In genomic region chr4:25847329-25847728, GRCh38 we compare ENCODE assay signal across 24 cellular contexts. TPM values are rescaled to one million over a fixed set of nuclear protein-coding genes. Genes with fewer than 3 reads are reported as not detected.
DNase-seq lines count a peak whose midpoint lies in the region; ATAC-seq and TF ChIP-seq lines count a peak whose summit lies in the region.
"Had no signal": no experiment of that assay in that cellular context is flagged by ENCODE, and none has a peak within 500 bp of the region (broad histone marks: within the 10 kb centered on the region; RNA-seq: fewer than 3 reads in every experiment).

No MANE protein-coding gene starts in this region.

- no peak overlapping the region for H3K9ac ChIP-seq in PC-3 (ENCODE audit: low read length)
- H3K9ac ChIP-seq: BLaER1 had no signal

- H3K27me3 Mint-ChIP-seq in activated naive CD4-positive, alpha-beta T cell treated with anti-CD3 and anti-CD28 coated beads, Interleukin-2, amount 50 U/mL, for 24 hours = no peaks in the 10 kb centered on the region

- H2AFZ ChIP-seq in PC-3 (ENCODE audit: low read length) = no peak overlapping the region

- in situ Hi-C loops in G401 (cut with HindIII; ENCODE audit: low sequenced_read_pairs) = no loop called here

- TF ChIP-seq CTCF in PC-3 (conservative IDR thresholded peaks at IDR 0.05; ENCODE audit: low read depth, low read length) = no peak

- no peaks in the 10 kb centered on the region for H3K9me2 ChIP-seq in PC-3 (replicated peaks; ENCODE audit: low read length)

- peak overlapping the region; percentile 30 for H3K27ac Mint-ChIP-seq in activated naive CD4-positive, alpha-beta T cell treated with anti-CD3 and anti-CD28 coated beads, Interleukin-2, amount 50 U/mL, for 24 hours
- H3K27ac Mint-ChIP-seq: activated naive CD4-positive, alpha-beta T cell treated with anti-CD3 and anti-CD28 coated beads for 36 hours; nephron had no signal

- H3K9me3 ChIP-seq in PC-3 (ENCODE audit: low read length) = no peaks in the 10 kb centered on the region
- H3K9me3 ChIP-seq: adrenal gland, BLaER1, pancreas had no signal

- H3K4me3 ChIP-seq in PC-3 (ENCODE audit: low read length) = no peak overlapping the region
- H3K4me3 ChIP-seq: adrenal gland, BLaER1, heart right ventricle, pancreas had no signal

- H3K4me1 Mint-ChIP-seq in activated naive CD4-positive, alpha-beta T cell treated with anti-CD3 and anti-CD28 coated beads, Interleukin-2, amount 50 U/mL, for 24 hours = peaks cover 57% of the 10 kb centered on the region
- H3K4me1 Mint-ChIP-seq: nephron had no signal

- no peak for DNase-seq in activated naive CD4-positive, alpha-beta T cell treated with Interleukin-2 at 50 U/mL for 16 hours
- DNase-seq in PC-3 (no peak), iris pigment epithelial cell (ENCODE audit: low read depth) (peak; percentile 63), G401 (ENCODE audit: low spot score) (no peak)
- DNase-seq in effector CD4-positive, alpha-beta T cell = no peak
- DNase-seq: activated CD4-positive, alpha-beta T cell treated with anti-CD3 and anti-CD28 coated beads for 48 hours; activated naive CD4-positive, alpha-beta T cell treated with anti-CD3 and anti-CD28 coated beads for 36 hours; DMS153; HCEC 1CT; heart right ventricle; Karpas-422; NCI-H1417; NCI-H2029; NCI-H748 treated with DMSO at 0.1 percent for 48 hours; pancreas; stimulated activated naive CD8-positive, alpha-beta T cell treated with anti-CD3 and anti-CD28 coated beads, Interleukin-15, Interleukin-2, amounts not matched to agents 100 U/mL and 50 U/mL, for 24 hours; T1000 had no signal

- H3K27ac ChIP-seq in PC-3 (ENCODE audit: low read length) = no peak overlapping the region
- H3K27ac ChIP-seq: adrenal gland, BLaER1, heart right ventricle, pancreas, VCaP had no signal

- intact Hi-C loops in PC-3 (cut with micrococcal nuclease) = no loop called here

- TSS peak; percentile 27 for BruUV-seq in PC-3 (replicated peaks; lab: Mats Ljungman, UMichigan)

- POLR2A ChIA-PET in PC-3 (lab: Charles Lee; ENCODE audit: unreplicated experiment) = no interaction called here

- H3K4me1 ChIP-seq in PC-3 (ENCODE audit: insufficient read depth, low read length) = peaks cover 8% of the 10 kb centered on the region
- H3K4me1 ChIP-seq: adrenal gland had no signal

- H3K79me2 ChIP-seq in PC-3 (ENCODE audit: low read length) = no peaks in the 10 kb centered on the region

- H3K27me3 ChIP-seq in PC-3 (ENCODE audit: low read length) = no peaks in the 10 kb centered on the region
- H3K27me3 ChIP-seq: adrenal gland, BLaER1, heart right ventricle, pancreas had no signal

- H3K36me3 ChIP-seq in PC-3 (ENCODE audit: low read depth, low read length) = no peaks in the 10 kb centered on the region
- H3K36me3 ChIP-seq: adrenal gland, pancreas had no signal

- CTCF ChIA-PET in PC-3 (lab: Charles Lee) = no interaction called here

- H3K9me3 Mint-ChIP-seq in activated naive CD4-positive, alpha-beta T cell treated with anti-CD3 and anti-CD28 coated beads, Interleukin-2, amount 50 U/mL, for 24 hours = no peaks in the 10 kb centered on the region
- H3K9me3 Mint-ChIP-seq: activated naive CD4-positive, alpha-beta T cell treated with anti-CD3 and anti-CD28 coated beads for 36 hours had no signal

- no peaks in the 10 kb centered on the region for H3F3A ChIP-seq in PC-3 (ENCODE audit: low read length, unreplicated experiment)

- H3K36me3 Mint-ChIP-seq in activated naive CD4-positive, alpha-beta T cell treated with anti-CD3 and anti-CD28 coated beads, Interleukin-2, amount 50 U/mL, for 24 hours = peaks cover 12% of the 10 kb centered on the region

- no peak overlapping the region for H3K4me3 Mint-ChIP-seq in activated naive CD4-positive, alpha-beta T cell treated with anti-CD3 and anti-CD28 coated beads, Interleukin-2, amount 50 U/mL, for 24 hours
- H3K4me3 Mint-ChIP-seq: activated naive CD4-positive, alpha-beta T cell treated with anti-CD3 and anti-CD28 coated beads for 36 hours; nephron had no signal

- ATAC-seq in PC-3 = no peak
- no peak for ATAC-seq in HG03571 (IDR thresholded peaks at IDR 0.05; ENCODE audit: unreplicated experiment)
- ATAC-seq: heart right ventricle; HepG2; pancreas; stimulated activated naive CD8-positive, alpha-beta T cell treated with anti-CD3 and anti-CD28 coated beads, Interleukin-15, Interleukin-2, amounts not matched to agents 100 U/mL and 50 U/mL, for 24 hours had no signal

- no peaks in the 10 kb centered on the region for H4K20me1 ChIP-seq in PC-3 (ENCODE audit: low read length)
- H4K20me1 ChIP-seq: BLaER1 had no signal

- H3K4me2 ChIP-seq in PC-3 (ENCODE audit: low read length) = no peak overlapping the region
- H3K4me2 ChIP-seq: BLaER1 had no signal

RNA-seq across cellular contexts. Expression of gene SEL1L3, which starts 15.5 kb away (rescaled TPM):
- 31.9 and 36.1 TPM in 2 replicates for total RNA-seq in PC-3 (2014; rRNA removed)
- total RNA-seq in G401 (2014; rRNA removed; shearing (Covaris generic)) = 133 and 134 TPM in 2 replicates
